Comparison of ENCODE assay signal across 1 cellular context in the genomic region with DNA sequence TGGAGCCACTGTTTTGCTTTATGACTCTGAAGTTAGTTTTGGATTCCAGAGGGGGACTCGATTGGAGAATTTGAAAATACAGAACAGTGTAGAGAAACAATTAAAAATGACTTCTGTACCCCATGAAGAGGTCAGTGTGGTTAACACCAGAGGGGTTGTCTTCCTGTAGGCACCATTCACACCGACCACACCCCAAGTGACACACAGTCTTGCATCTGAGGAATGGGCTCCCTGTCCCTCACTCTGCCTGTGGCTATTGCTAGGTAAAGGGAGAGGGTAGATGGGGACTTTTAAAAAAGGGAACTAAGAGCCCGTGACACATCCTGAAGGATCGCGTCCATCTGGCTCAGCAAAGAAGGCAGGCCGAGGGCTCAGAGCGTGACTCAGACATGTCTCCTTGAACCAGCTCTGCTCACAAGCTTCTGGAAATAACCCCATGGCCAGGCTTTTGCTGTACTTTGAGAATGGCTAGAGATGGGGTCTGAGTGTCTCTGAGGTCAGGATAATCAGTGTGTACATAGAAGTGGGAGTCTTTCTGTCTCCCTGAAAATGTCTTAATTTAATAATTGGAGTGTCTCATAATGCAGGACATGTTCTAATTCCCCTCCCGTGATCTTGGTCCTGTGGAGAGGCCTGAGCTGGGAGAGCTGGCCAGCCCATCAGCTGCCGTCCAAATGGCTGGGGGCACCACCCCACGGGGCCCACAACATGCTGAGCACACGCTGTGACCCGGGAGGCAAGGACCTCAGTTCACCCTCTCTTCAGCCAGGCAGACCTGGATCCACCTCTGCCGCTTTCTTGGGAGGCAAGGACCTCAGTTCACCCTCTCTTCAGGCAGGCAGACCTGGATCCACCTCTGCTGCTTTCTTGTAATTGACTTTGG.
A peak's percentile ranks its signal among the peaks of the same experiment; 100 is the strongest.
TF ChIP-seq lines count a peak whose summit lies in the region.

No MANE protein-coding gene starts in this region.

TF ChIP-seq in K562, 482 proteins besides CTCF, POLR2A, EP300 and RAD21:
- peak; percentile 40; the same call in 1 of the 2 replicates for TF ChIP-seq FOSL1 (tag; conservative IDR thresholded peaks at IDR 0.05)
- no peak for TF ChIP-seq FIP1L1 (IDR thresholded peaks at IDR 0.05; ENCODE audit: low read depth, low read length, poor library complexity, severe bottlenecking)
TF ChIP-seq in K562: peak in this region for 1.
